In the genomic region with DNA sequence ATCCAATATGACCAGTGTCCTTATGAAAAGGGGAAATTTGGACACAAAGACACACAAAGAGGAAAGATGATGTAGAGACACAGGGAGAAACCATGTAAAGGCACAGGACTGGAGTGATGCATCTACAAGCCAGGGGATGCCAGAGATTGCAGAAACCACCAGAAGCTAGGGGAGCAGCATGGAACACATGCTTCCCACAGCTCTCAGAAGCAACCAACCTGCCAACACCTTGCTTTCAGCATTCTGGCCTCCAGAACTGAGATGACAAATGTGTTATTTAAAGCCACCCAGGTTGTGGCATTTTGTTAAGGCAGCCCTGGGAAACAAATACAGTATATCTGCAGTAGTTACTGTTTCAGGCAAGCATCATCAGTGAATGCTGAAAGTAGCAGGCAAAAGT, we compare ENCODE assay signal across 24 cellular contexts.
"Had no signal": no experiment of that assay in that cellular context is flagged by ENCODE, and none has a peak within 500 bp of the region (broad histone marks: within the 10 kb centered on the region; RNA-seq: fewer than 3 reads in every experiment).

No MANE protein-coding gene starts in this region.

- H3K27me3 ChIP-seq: colonic mucosa, esophagus muscularis mucosa, foreskin keratinocyte, heart right ventricle, left lung, ovary, sigmoid colon, stomach, thyroid gland had no signal

- H3K27me3 Mint-ChIP-seq: dendritic cell treated with granulocyte-macrophage colony-stimulating factor and Interleukin-4, amounts not matched to agents 40 ng/mL and 50 ng/mL, for 4 days; type B pancreatic cell had no signal

- ATAC-seq: foreskin keratinocyte; heart right ventricle; left cardiac atrium; natural killer cell; stimulated activated effector memory CD8-positive, alpha-beta T cell treated with anti-CD3 and anti-CD28 coated beads, Interleukin-12 subunit alpha, Interleukin-12 subunit beta, amount 100 ng/mL, for 72 hours had no signal

- H3K4me1 ChIP-seq: colonic mucosa, foreskin keratinocyte had no signal

- H3K27ac Mint-ChIP-seq: dendritic cell treated with granulocyte-macrophage colony-stimulating factor and Interleukin-4, amounts not matched to agents 40 ng/mL and 50 ng/mL, for 4 days; endodermal cell; stimulated activated effector memory CD8-positive, alpha-beta T cell treated with anti-CD3 and anti-CD28 coated beads, Interleukin-12 subunit alpha, Interleukin-12 subunit beta, amount 100 ng/mL, for 72 hours; type B pancreatic cell had no signal

- H3K27ac ChIP-seq: colonic mucosa, esophagus muscularis mucosa, foreskin keratinocyte, heart right ventricle, left lung, ovary, sigmoid colon had no signal

- H3K9me3 ChIP-seq: colonic mucosa, ovary, sigmoid colon, stomach, thyroid gland had no signal

- H3K4me3 ChIP-seq: colonic mucosa, esophagus muscularis mucosa, heart right ventricle, left lung, lung, ovary, sigmoid colon, stomach, thyroid gland had no signal

- DNase-seq: colonic mucosa; effector CD8-positive, alpha-beta T cell; endodermal cell; foreskin keratinocyte; glutamatergic neuron; heart right ventricle; hippocampal formation; left cardiac atrium; left lung; mesendoderm; natural killer cell; occipital lobe; ovary; sigmoid colon; stimulated activated CD4-positive, alpha-beta T cell treated with anti-CD3 and anti-CD28 coated beads, Interleukin-2, amount 100 ng/mL, for 24 hours; stimulated activated CD4-positive, alpha-beta T cell treated with anti-CD3 and anti-CD28 coated beads, Interleukin-4, amount 100 ng/mL, for 24 hours; stimulated activated naive CD4-positive, alpha-beta T cell treated with Interleukin-2 at 50 U/mL for 16 hours had no signal

- H3K4me3 Mint-ChIP-seq: dendritic cell treated with granulocyte-macrophage colony-stimulating factor and Interleukin-4, amounts not matched to agents 40 ng/mL and 50 ng/mL, for 4 days; endodermal cell; natural killer cell; stimulated activated effector memory CD8-positive, alpha-beta T cell treated with anti-CD3 and anti-CD28 coated beads, Interleukin-12 subunit alpha, Interleukin-12 subunit beta, amount 100 ng/mL, for 72 hours; type B pancreatic cell had no signal

- H3K36me3 ChIP-seq: ovary, thyroid gland had no signal
